Comparison of ENCODE assay signal across 8 cellular contexts in the genomic region with DNA sequence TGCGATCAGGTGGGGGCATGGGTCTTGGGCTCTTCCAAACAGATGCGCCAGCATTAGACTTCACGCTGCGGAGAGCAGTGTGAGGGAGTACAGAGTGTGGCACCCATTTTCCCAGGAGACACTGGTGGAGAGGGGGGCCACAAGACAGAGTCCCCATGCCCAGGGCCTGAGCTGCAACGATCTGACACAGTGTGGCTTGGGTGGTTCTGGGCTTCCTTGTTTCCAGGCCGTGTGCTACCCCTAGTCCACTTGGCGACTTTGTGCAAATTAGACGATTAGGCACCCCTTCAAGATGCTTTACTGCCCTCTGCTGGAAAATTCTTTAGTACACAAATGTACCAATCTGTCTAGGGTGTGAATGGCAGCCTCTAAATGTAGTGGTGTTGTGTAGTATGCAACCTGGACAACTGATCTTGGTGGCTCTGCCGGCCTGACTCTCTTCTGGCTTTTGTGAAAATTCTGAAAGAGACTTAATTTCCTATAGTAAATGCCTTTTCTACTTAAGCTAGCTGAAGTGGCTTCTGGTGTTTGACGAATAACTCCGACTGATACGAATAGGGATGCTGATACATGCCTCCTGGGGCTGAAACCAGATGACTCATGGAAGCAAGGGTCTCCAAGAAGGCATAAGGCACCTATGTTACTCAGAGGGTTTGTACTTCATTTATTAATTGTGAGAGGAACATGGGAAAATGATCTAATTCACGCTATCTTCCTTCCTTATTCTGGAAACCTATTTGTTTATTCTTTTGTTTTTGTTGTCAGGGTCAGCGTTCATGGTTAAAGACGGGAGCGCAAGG.
DNase-seq lines count a peak whose midpoint lies in the region; ATAC-seq and TF ChIP-seq lines count a peak whose summit lies in the region.

No MANE protein-coding gene starts in this region.

- H3K9me3 ChIP-seq in endodermal cell (ENCODE audit: control insufficient read depth, low read length) = no peaks in the 10 kb centered on the region

- H4K5ac ChIP-seq in mesendoderm (ENCODE audit: low read length) = no peak overlapping the region

- ATAC-seq in GM21526 (IDR thresholded peaks at IDR 0.05; ENCODE audit: low FRiP score, unreplicated experiment) (no peak), GM18498 (IDR thresholded peaks at IDR 0.05; ENCODE audit: unreplicated experiment) (no peak)

- CTCF ChIA-PET in AG04449 (lab: Yijun Ruan, JAX) = interaction anchor here (1.6 to 6.3 kb wide), 4 partner anchors 15 to 251 kb away, joined by 6 to 44 read pairs (median 10); no protein-coding TSS in a partner anchor

- H3K23ac ChIP-seq in mesendoderm (ENCODE audit: low read length) = no peak overlapping the region

- H3K79me1 ChIP-seq in mesendoderm (ENCODE audit: low read length) = no peaks in the 10 kb centered on the region

- no peak overlapping the region for H3K18ac ChIP-seq in mesendoderm (ENCODE audit: low read length)

- H3K4me1 Mint-ChIP-seq in endodermal cell = peaks cover 11% of the 10 kb centered on the region

- no peak overlapping the region for H4K8ac ChIP-seq in mesendoderm (ENCODE audit: low read depth, low read length)

- no peaks in the 10 kb centered on the region for H3K4me1 ChIP-seq in endodermal cell (ENCODE audit: control insufficient read depth, insufficient read depth, low read length)
- no peaks in the 10 kb centered on the region for H3K4me1 ChIP-seq in mesendoderm (ENCODE audit: control insufficient read depth, low read depth, low read length)

- H3K36me3 ChIP-seq in endodermal cell (ENCODE audit: control insufficient read depth, insufficient read depth, low read length) (no peaks in the 10 kb centered on the region), mesendoderm (ENCODE audit: control insufficient read depth, insufficient read depth, low read length) (no peaks in the 10 kb centered on the region)

- H2BK120ac ChIP-seq in mesendoderm (ENCODE audit: low read depth, low read length) = no peak overlapping the region

- TF ChIP-seq CTCF in AG04449 (IDR thresholded peaks at IDR 0.05; ENCODE audit: insufficient read depth, low read length, missing control alignments) (peak; percentile 53), GM12872 (IDR thresholded peaks at IDR 0.05; ENCODE audit: insufficient read depth, low read depth, low read length) (peak; percentile 61), endodermal cell (conservative IDR thresholded peaks at IDR 0.05) (peak; percentile 76)

- H3K79me2 ChIP-seq in mesendoderm (ENCODE audit: control insufficient read depth, insufficient read depth, low read length) = no peaks in the 10 kb centered on the region

- H2AK5ac ChIP-seq in mesendoderm (ENCODE audit: low read length) = no peak overlapping the region

- H3K4me3 ChIP-seq in AG04449 (ENCODE audit: low read depth, low read length) (no peak overlapping the region), endodermal cell (ENCODE audit: low read length) (no peak overlapping the region), mesendoderm (ENCODE audit: low read length) (no peak overlapping the region)

- POLR2A ChIA-PET in AG04449 (lab: Yijun Ruan, JAX) = no interaction called here

- whole genome bisulfite sequencing in endodermal cell (ENCODE audit: insufficient coverage in 1 of 2, insufficient read length in 1 of 2), 2 experiments = 80 to 92% methylated on average over 9 to 16 of the region's 16 CpGs
- WGBS in mesendoderm (ENCODE audit: extremely low coverage, insufficient coverage, low lambda C conversion rate) = no CpG with 5 or more reads among the region's 16 CpGs

- no peak overlapping the region for H2BK15ac ChIP-seq in mesendoderm (replicated peaks; ENCODE audit: low read depth)

- no peak overlapping the region for H2BK5ac ChIP-seq in mesendoderm (ENCODE audit: low read length)

- no peak overlapping the region for H3K4me2 ChIP-seq in mesendoderm (ENCODE audit: low read length)

- peaks cover 5% of the 10 kb centered on the region for H3K27me3 Mint-ChIP-seq in endodermal cell (ENCODE audit: insufficient read depth)

- DNase-seq in AG04449 (ENCODE audit: low read depth, low spot score) (no peak), NCI-H1105 treated with DMSO at 0.1 percent for 48 hours (lab: John Stamatoyannopoulos, UW) (peak; percentile 79), SIG-M5 treated with dmso at 0.1 percent for 504 hours (lab: John Stamatoyannopoulos, UW; ENCODE audit: unreplicated experiment) (peak; percentile 78), endodermal cell (peak; percentile 56), mesendoderm (peak; percentile 88)

- peak overlapping the region; percentile 3 for H3K56ac ChIP-seq in mesendoderm (ENCODE audit: low read length)

- H3K9me3 Mint-ChIP-seq in endodermal cell = no peaks in the 10 kb centered on the region

- H3K27ac ChIP-seq in endodermal cell (ENCODE audit: low read depth, low read length) (no peak overlapping the region), mesendoderm (ENCODE audit: low read depth, low read length) (no peak overlapping the region)

- H3K27me3 ChIP-seq in endodermal cell (ENCODE audit: control insufficient read depth, insufficient read depth, low read length, poor library complexity, severe bottlenecking) (no peaks in the 10 kb centered on the region), mesendoderm (ENCODE audit: insufficient read depth, low read length, poor library complexity) (no peaks in the 10 kb centered on the region)

- no peak overlapping the region for H3K4ac ChIP-seq in mesendoderm (ENCODE audit: low read depth, low read length)

- peak overlapping the region; percentile 69 for H3K27ac Mint-ChIP-seq in endodermal cell

- H3K9ac ChIP-seq in endodermal cell (ENCODE audit: extremely low read depth, low read length, poor library complexity, severe bottlenecking) (no peak overlapping the region), mesendoderm (ENCODE audit: low read length) (no peak overlapping the region)

- no peaks in the 10 kb centered on the region for H3K36me3 Mint-ChIP-seq in endodermal cell (ENCODE audit: low read depth)

- H3K4me3 Mint-ChIP-seq in endodermal cell = no peak overlapping the region
